In the genomic region with DNA sequence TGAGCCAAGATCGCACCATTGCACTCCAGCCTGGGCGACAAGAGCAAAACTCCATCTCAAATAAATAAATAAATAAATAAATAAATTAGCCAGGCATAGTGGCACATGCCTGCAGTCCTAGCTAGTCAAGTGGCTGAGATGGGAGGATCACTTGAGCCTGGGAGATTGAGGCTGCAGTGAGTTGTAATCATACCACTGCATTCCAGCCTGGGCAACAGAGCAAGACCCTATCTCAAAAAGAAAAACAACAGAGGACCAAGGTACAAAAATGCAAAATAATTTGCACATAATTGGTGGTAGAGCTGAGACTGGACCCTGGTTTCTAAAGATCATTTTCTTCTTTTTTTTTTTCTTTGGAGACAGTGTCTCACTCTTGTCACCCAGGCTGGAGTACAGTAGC, we compare ENCODE assay signal across 8 cellular contexts.
DNase-seq lines count a peak whose midpoint lies in the region; ATAC-seq, FAIRE-seq and TF ChIP-seq lines count a peak whose summit lies in the region.
"Not testable (repeated sequence)": the region's sequence is repeated elsewhere in the genome, so short reads cannot be mapped to it uniquely, and the experiment has no call there.

No MANE protein-coding gene starts in this region.

- TF ChIP-seq POLR2A in A549 (IDR thresholded peaks at IDR 0.05; ENCODE audit: low read length); K562 (conservative IDR thresholded peaks at IDR 0.05); heart left ventricle (IDR thresholded peaks at IDR 0.05); right lobe of liver (IDR thresholded peaks at IDR 0.05); thyroid gland (IDR thresholded peaks at IDR 0.05): not testable (repeated sequence)

- in situ Hi-C loops in K562 (cut with MboI): not testable (repeated sequence)

- WGBS in A549 (ENCODE audit: missing lambda C conversion rate): 92% methylated on average over 2 of the region's 2 CpGs
- WGBS in K562 (ENCODE audit: insufficient coverage, low coverage, missing lambda C conversion rate): no CpG with 5 or more reads among the region's 2 CpGs
- WGBS in heart left ventricle, 4 donors: 85 to 100% (median 97%) methylated on average over 2 of the region's 2 CpGs
- 90% methylated on average over 2 of the region's 2 CpGs for WGBS in right lobe of liver (ENCODE audit: insufficient coverage, low coverage, low lambda C conversion rate, missing lambda C conversion rate)
- WGBS in thyroid gland, 2 donors: 83 to 97% methylated on average over 2 of the region's 2 CpGs

- not testable (repeated sequence) for FAIRE-seq in A549 (lab: Jason Lieb, UNC); K562 (lab: Jason Lieb, UNC)

- TF ChIP-seq EP300 in A549 (IDR thresholded peaks at IDR 0.05); K562 (IDR thresholded peaks at IDR 0.05; ENCODE audit: low read length): not testable (repeated sequence)

- H3K4me3 ChIP-seq in A549; WERI-Rb-1 (ENCODE audit: low read depth, low read length); K562; cardiac muscle cell; heart left ventricle; left ventricle myocardium inferior; right lobe of liver; thyroid gland (replicated peaks in 1 of 3): not testable (repeated sequence)

- ATAC-seq in A549, K562, heart left ventricle, right lobe of liver: not testable (repeated sequence)

- H2AFZ ChIP-seq in K562 (ENCODE audit: low read depth, low read length): not testable (repeated sequence)

- intact Hi-C loops in K562 (cut with micrococcal nuclease); left ventricle myocardium inferior (cut with micrococcal nuclease); right lobe of liver (cut with DNase I); thyroid gland (cut with DNase I): not testable (repeated sequence)
- intact Hi-C loops in heart left ventricle (cut with DNase I): loop anchor here in 1 of 10 donors (5.0 kb wide), 1 partner anchor 36 kb away; no protein-coding TSS in a partner anchor

- peak overlapping the region; percentile 38 to 67; a peak in 3 of 6 replicates for H3K27ac ChIP-seq in A549
- H3K27ac ChIP-seq in WERI-Rb-1: peak overlapping the region; percentile 86
- H3K27ac ChIP-seq in K562 (ENCODE audit: extremely low read depth, low read depth, low read length): not testable (repeated sequence)
- peak overlapping the region; percentile 93 for H3K27ac ChIP-seq in cardiac muscle cell
- H3K27ac ChIP-seq in heart left ventricle: peak overlapping the region in 8 of 12 donors; percentile 11 to 81 (median 72)
- H3K27ac ChIP-seq in left ventricle myocardium inferior (replicated peaks): peak overlapping the region; percentile 81
- H3K27ac ChIP-seq in right lobe of liver: peak overlapping the region in 2 of 3 donors; percentile 58 to 74
- peak overlapping the region; percentile 65 to 78 (median 67) for H3K27ac ChIP-seq in thyroid gland

- H3K9me1 ChIP-seq in K562 (ENCODE audit: control insufficient read depth, insufficient read depth, low read length): not testable (repeated sequence)

- H3K4me1 ChIP-seq in A549 (peaks cover 61% of the 10 kb centered on the region), cardiac muscle cell (ENCODE audit: low read depth) (peaks cover 94% of the 10 kb centered on the region), heart left ventricle (peaks cover 0 to 49% (median 21%) of the 10 kb centered on the region in 12 donors), left ventricle myocardium inferior (peaks cover 57% of the 10 kb centered on the region), right lobe of liver (peaks cover 0 to 42% (median 21%) of the 10 kb centered on the region in 4 donors), thyroid gland (peaks cover 24 to 51% of the 10 kb centered on the region in 2 donors)
- not testable (repeated sequence) for H3K4me1 ChIP-seq in K562 (replicated peaks in 1 of 2; ENCODE audit: control insufficient read depth in 2 of 2, insufficient read depth in 2 of 2, low read length in 2 of 2)

- BruUV-seq in K562 (replicated peaks; lab: Mats Ljungman, UMichigan): not testable (repeated sequence)

- H3K36me3 ChIP-seq in WERI-Rb-1; K562 (ENCODE audit: control insufficient read depth, insufficient read depth, low read length); cardiac muscle cell; heart left ventricle; left ventricle myocardium inferior; right lobe of liver; thyroid gland: not testable (repeated sequence)

- POLR2A ChIA-PET in A549 (lab: Yijun Ruan, JAX): not testable (repeated sequence)
- POLR2A ChIA-PET in K562 (lab: Yijun Ruan, JAX): interaction anchor here (0.6 to 0.7 kb wide), 2 partner anchors 15 to 26 kb away, joined by 3 read pairs; no protein-coding TSS in a partner anchor

- CTCF ChIA-PET in A549 (lab: Yijun Ruan, JAX): interaction anchor here (0.9 to 1.5 kb wide), 2 partner anchors 10 to 12 kb away, joined by 3 read pairs; no protein-coding TSS in a partner anchor
- CTCF ChIA-PET in K562 (lab: Yijun Ruan, JAX; ENCODE audit: low intra/inter-chr PET ratio): not testable (repeated sequence)

- H3K9me3 ChIP-seq in A549; WERI-Rb-1 (ENCODE audit: severe bottlenecking); K562 (replicated peaks; ENCODE audit: control insufficient read depth, insufficient read depth, low read depth, low read length); cardiac muscle cell (ENCODE audit: low read depth); heart left ventricle; left ventricle myocardium inferior (replicated peaks); right lobe of liver; thyroid gland: not testable (repeated sequence)

- H3K9ac ChIP-seq in K562 (ENCODE audit: insufficient read depth in 1 of 2, low read depth in 2 of 2, low read length in 2 of 2): not testable (repeated sequence)

- not testable (repeated sequence) for H3K4me2 ChIP-seq in A549; K562 (ENCODE audit: insufficient read depth, low read length)

- not testable (repeated sequence) for H3K79me2 ChIP-seq in K562 (ENCODE audit: control insufficient read depth, insufficient read depth, low read length)

- not testable (repeated sequence) for TF ChIP-seq CTCF in A549 (IDR thresholded peaks at IDR 0.05); WERI-Rb-1 (IDR thresholded peaks at IDR 0.05; ENCODE audit: low read depth, low read length); K562 (IDR thresholded peaks at IDR 0.05 in 2 of 3, conservative IDR thresholded peaks at IDR 0.05 in 1 of 3; ENCODE audit: insufficient read depth in 2 of 3, low read depth in 1 of 3, low read length in 3 of 3); cardiac muscle cell (IDR thresholded peaks at IDR 0.05; ENCODE audit: low read depth, low read length); heart left ventricle (IDR thresholded peaks at IDR 0.05); left ventricle myocardium inferior (IDR thresholded peaks at IDR 0.05; ENCODE audit: borderline replicate concordance); right lobe of liver (IDR thresholded peaks at IDR 0.05); thyroid gland (IDR thresholded peaks at IDR 0.05)

- not testable (repeated sequence) for H3K27me3 ChIP-seq in WERI-Rb-1 (ENCODE audit: insufficient read depth, low read depth, severe bottlenecking); K562 (ENCODE audit: control insufficient read depth in 2 of 2, insufficient read depth in 2 of 2, low read length in 2 of 2); cardiac muscle cell; heart left ventricle; left ventricle myocardium inferior (ENCODE audit: low read depth); right lobe of liver; thyroid gland

- not testable (repeated sequence) for TF ChIP-seq RAD21 in A549 (conservative IDR thresholded peaks at IDR 0.05 in 1 of 2, IDR thresholded peaks at IDR 0.05 in 1 of 2); K562 (CRISPR knock-in tag; conservative IDR thresholded peaks at IDR 0.05 in 1 of 2, IDR thresholded peaks at IDR 0.05 in 1 of 2)

- DNase-seq in A549 (ENCODE audit: low read depth in 1 of 2, low spot score in 1 of 2); WERI-Rb-1; K562 (ENCODE audit: extremely low read depth in 1 of 4, low spot score in 3 of 4); cardiac muscle cell (ENCODE audit: low read depth in 1 of 2, low spot score in 1 of 2); heart left ventricle; left ventricle myocardium inferior; right lobe of liver; thyroid gland: not testable (repeated sequence)

- H4K20me1 ChIP-seq in K562 (replicated peaks; ENCODE audit: control insufficient read depth, insufficient read depth, low read length): not testable (repeated sequence)

TF ChIP-seq in K562, 482 proteins besides CTCF, POLR2A, EP300 and RAD21:
- peak; percentile 47; the same call in 1 of the 2 replicates for TF ChIP-seq ZNF121 (CRISPR knock-in tag; conservative IDR thresholded peaks at IDR 0.05)
